Comparison of ENCODE assay signal across 28 cellular contexts in genomic region chr6:96878101-96878500, GRCh38. TPM values are rescaled to one million over a fixed set of nuclear protein-coding genes. Genes with fewer than 3 reads are reported as not detected.
DNase-seq lines count a peak whose midpoint lies in the region; ATAC-seq and TF ChIP-seq lines count a peak whose summit lies in the region.
"Had no signal": no experiment of that assay in that cellular context is flagged by ENCODE, and none has a peak within 500 bp of the region (broad histone marks: within the 10 kb centered on the region; RNA-seq: fewer than 3 reads in every experiment).

No MANE protein-coding gene starts in this region.

- H3F3A ChIP-seq in smooth muscle cell (ENCODE audit: low read depth) = no peaks in the 10 kb centered on the region

- H3K9me3 ChIP-seq in smooth muscle cell (replicated peaks; ENCODE audit: low read depth) = no peaks in the 10 kb centered on the region
- H3K9me3 ChIP-seq: esophagus squamous epithelium, tibial artery had no signal

- peak overlapping the region; percentile 5 for H3K4me2 ChIP-seq in smooth muscle cell

- DNase-seq in EL (peak; percentile 4), NCI-H69 (lab: John Stamatoyannopoulos, UW) (peak; percentile 73), foreskin keratinocyte (peak; percentile 13 to 18), smooth muscle cell (lab: John Stamatoyannopoulos, UW; ENCODE audit: unreplicated experiment) (no peak), hypothalamus (lab: John Stamatoyannopoulos, UW) (no peak), glomerular visceral epithelial cell (ENCODE audit: extremely low spot score) (no peak), natural killer cell (no peak)
- no peak for DNase-seq in activated CD4-positive, alpha-beta T cell treated with anti-CD3 and anti-CD28 coated beads, Interleukin-2, amount 50 U/mL, for 4 hours
- DNase-seq: activated CD8-positive, alpha-beta memory T cell treated with anti-CD3 and anti-CD28 coated beads for 24 hours; activated effector memory CD4-positive, alpha-beta T cell treated with anti-CD3 and anti-CD28 coated beads, Interleukin-2, amount 50 U/mL, for 16 hours; activated naive CD8-positive, alpha-beta T cell treated with anti-CD3 and anti-CD28 coated beads for 36 hours; activated T-cell treated with anti-CD3 and anti-CD28 coated beads, Interleukin-2, amount 50 U/mL, for 1 hour; DND-41; esophagus squamous epithelium; GM23248; left ventricle myocardium superior; naive thymus-derived CD8-positive, alpha-beta T cell; NCI-H2029; NCI-H774; occipital lobe; stimulated activated CD4-positive, alpha-beta T cell treated with anti-CD3 and anti-CD28 coated beads, Interleukin-1b, Interleukin-23, amount 100 ng/mL, for 48 hours; stimulated activated CD8-positive, alpha-beta memory T cell treated with anti-CD3 and anti-CD28 coated beads, Interleukin-4, amount 100 ng/mL, for 48 hours; stimulated activated naive CD8-positive, alpha-beta T cell treated with anti-CD3 and anti-CD28 coated beads, Interleukin-15, amount 100 ng/mL, for 72 hours; tibial artery had no signal

- H3K4me1 Mint-ChIP-seq in natural killer cell = no peaks in the 10 kb centered on the region
- H3K4me1 Mint-ChIP-seq: activated naive CD8-positive, alpha-beta T cell treated with anti-CD3 and anti-CD28 coated beads for 36 hours; CD14-positive monocyte; stimulated activated naive CD8-positive, alpha-beta T cell treated with anti-CD3 and anti-CD28 coated beads, Interleukin-15, amount 100 ng/mL, for 72 hours had no signal

- no peaks in the 10 kb centered on the region for H3K4me1 ChIP-seq in foreskin keratinocyte
- H3K4me1 ChIP-seq in smooth muscle cell (ENCODE audit: low read depth) = no peaks in the 10 kb centered on the region
- H3K4me1 ChIP-seq: esophagus squamous epithelium, tibial artery had no signal

- H2AFZ ChIP-seq in smooth muscle cell (ENCODE audit: low read depth) = no peak overlapping the region
- H2AFZ ChIP-seq: GM23248 had no signal

- no peaks in the 10 kb centered on the region for H3K9me3 Mint-ChIP-seq in natural killer cell
- H3K9me3 Mint-ChIP-seq: activated naive CD8-positive, alpha-beta T cell treated with anti-CD3 and anti-CD28 coated beads for 36 hours; naive thymus-derived CD8-positive, alpha-beta T cell; stimulated activated naive CD8-positive, alpha-beta T cell treated with anti-CD3 and anti-CD28 coated beads, Interleukin-15, amount 100 ng/mL, for 72 hours had no signal

- no peak for TF ChIP-seq CTCF in foreskin keratinocyte (conservative IDR thresholded peaks at IDR 0.05)
- no peak for TF ChIP-seq CTCF in smooth muscle cell (IDR thresholded peaks at IDR 0.05; ENCODE audit: borderline replicate concordance, insufficient read depth, poor library complexity, severe bottlenecking)
- TF ChIP-seq CTCF in natural killer cell (IDR thresholded peaks at IDR 0.05) = no peak

- no peaks in the 10 kb centered on the region for H3K79me2 ChIP-seq in smooth muscle cell (ENCODE audit: low read depth)

- intact Hi-C loops in natural killer cell (cut with micrococcal nuclease) = no loop called here

- ATAC-seq in foreskin keratinocyte = no peak
- no peak for ATAC-seq in natural killer cell
- ATAC-seq: left ventricle myocardium superior; naive thymus-derived CD8-positive, alpha-beta T cell; stimulated activated naive CD8-positive, alpha-beta T cell treated with anti-CD3 and anti-CD28 coated beads, Interleukin-15, amount 100 ng/mL, for 72 hours had no signal

- H3K4me3 ChIP-seq in smooth muscle cell = no peak overlapping the region
- H3K4me3 ChIP-seq: esophagus squamous epithelium, GM23248, skin epidermis, tibial artery had no signal

- no peaks in the 10 kb centered on the region for H4K20me1 ChIP-seq in smooth muscle cell (ENCODE audit: low read depth)

- H3K27ac ChIP-seq in foreskin keratinocyte (no peak overlapping the region), smooth muscle cell (ENCODE audit: low read depth) (no peak overlapping the region)
- H3K27ac ChIP-seq: esophagus squamous epithelium, GM23248, skin epidermis, tibial artery had no signal

- H3K9ac ChIP-seq in smooth muscle cell (ENCODE audit: low read depth) = no peak overlapping the region
- H3K9ac ChIP-seq: GM23248 had no signal

- H3K4me3 Mint-ChIP-seq in natural killer cell = no peak overlapping the region
- H3K4me3 Mint-ChIP-seq: activated naive CD8-positive, alpha-beta T cell treated with anti-CD3 and anti-CD28 coated beads for 36 hours; CD14-positive monocyte; naive thymus-derived CD8-positive, alpha-beta T cell; stimulated activated naive CD8-positive, alpha-beta T cell treated with anti-CD3 and anti-CD28 coated beads, Interleukin-15, amount 100 ng/mL, for 72 hours had no signal

- H3K27me3 Mint-ChIP-seq in natural killer cell (ENCODE audit: low read depth in 2 of 2) = peaks cover 12 to 19% of the 10 kb centered on the region in 2 donors
- H3K27me3 Mint-ChIP-seq: activated naive CD8-positive, alpha-beta T cell treated with anti-CD3 and anti-CD28 coated beads for 36 hours; naive thymus-derived CD8-positive, alpha-beta T cell; stimulated activated naive CD8-positive, alpha-beta T cell treated with anti-CD3 and anti-CD28 coated beads, Interleukin-15, amount 100 ng/mL, for 72 hours had no signal

- no peaks in the 10 kb centered on the region for H3K36me3 ChIP-seq in smooth muscle cell (ENCODE audit: low read depth)
- H3K36me3 ChIP-seq: esophagus squamous epithelium, tibial artery had no signal

- no peaks in the 10 kb centered on the region for H3K36me3 Mint-ChIP-seq in natural killer cell
- H3K36me3 Mint-ChIP-seq: activated naive CD8-positive, alpha-beta T cell treated with anti-CD3 and anti-CD28 coated beads for 36 hours; CD14-positive monocyte; naive thymus-derived CD8-positive, alpha-beta T cell had no signal

- no peak overlapping the region for H3K27ac Mint-ChIP-seq in natural killer cell
- H3K27ac Mint-ChIP-seq: activated naive CD8-positive, alpha-beta T cell treated with anti-CD3 and anti-CD28 coated beads for 36 hours; CD14-positive monocyte; naive thymus-derived CD8-positive, alpha-beta T cell; stimulated activated naive CD8-positive, alpha-beta T cell treated with anti-CD3 and anti-CD28 coated beads, Interleukin-15, amount 100 ng/mL, for 72 hours had no signal

- H3K27me3 ChIP-seq in foreskin keratinocyte (peaks cover 5% of the 10 kb centered on the region), smooth muscle cell (ENCODE audit: low read depth) (peaks cover 20% of the 10 kb centered on the region)
- H3K27me3 ChIP-seq: esophagus squamous epithelium, tibial artery had no signal

RNA-seq across cellular contexts. Expression of gene NDUFAF4, which starts 19.6 kb away (rescaled TPM):
- 41.2 and 42.6 TPM in 2 replicates for total RNA-seq in foreskin keratinocyte
- polyA plus RNA-seq in foreskin keratinocyte = 61.9 and 73.8 TPM in 2 replicates
- 24.0 and 40.4 TPM in 2 replicates for total RNA-seq in smooth muscle cell
- 51.0 and 53.8 TPM in 2 replicates for polyA plus RNA-seq in smooth muscle cell
- total RNA-seq in natural killer cell = 10 to 100 TPM; 23.8 to 30.9 (median 29.8) TPM

RNA-seq across cellular contexts. Expression of gene GPR63, which starts 40.8 kb away (rescaled TPM):
- total RNA-seq in foreskin keratinocyte = 2.8 and 3.2 TPM in 2 replicates
- polyA plus RNA-seq in foreskin keratinocyte = 0.64 and 0.91 TPM in 2 replicates
- 4.4 and 4.5 TPM in 2 replicates for total RNA-seq in smooth muscle cell
- 0.56 and 1.2 TPM in 2 replicates for polyA plus RNA-seq in smooth muscle cell
- under 1 TPM; 0.07 to 0.31 (median 0.08) TPM for total RNA-seq in natural killer cell

RNA-seq across cellular contexts. Expression of gene KLHL32, which starts 46.4 kb away (rescaled TPM):
- total RNA-seq in foreskin keratinocyte (0.04 TPM in 1 of 2 replicates, not detected in the other), smooth muscle cell (not detected in 2 replicates), natural killer cell (under 1 TPM; 0.48 to 0.88 (median 0.80) TPM)
- polyA plus RNA-seq in foreskin keratinocyte (0.01 TPM in 1 of 2 replicates, not detected in the other), smooth muscle cell (0.25 TPM in 1 of 2 replicates, not detected in the other)
- total RNA-seq: dermis microvascular lymphatic vessel endothelial cell, esophagus squamous epithelium, GM23248, pulmonary artery endothelial cell had no signal
- polyA plus RNA-seq: CD14-positive monocyte, GM23248 had no signal

Comparison
In these comparisons a context has a peak if more than half of its experiments do, and no peak if none do; other contexts are left out.
1. DNase-seq: peak in EL (single experiment), NCI-H69 (single experiment) and foreskin keratinocyte (2 of 2); none in smooth muscle cell (single experiment), activated CD4-positive, alpha-beta T cell treated with anti-CD3 and anti-CD28 coated beads, Interleukin-2, amount 50 U/mL, for 4 hours (0 of 2), hypothalamus (0 of 51), glomerular visceral epithelial cell (single experiment) and natural killer cell (single experiment).